In genomic region chr10:78772986-78773530, GRCh38 we compare ENCODE assay signal across 24 cellular contexts.
"Had no signal": no experiment of that assay in that cellular context is flagged by ENCODE, and none has a peak within 500 bp of the region (broad histone marks: within the 10 kb centered on the region; RNA-seq: fewer than 3 reads in every experiment).

No MANE protein-coding gene starts in this region.

- H3K4me3 Mint-ChIP-seq: activated CD8-positive, alpha-beta T cell treated with anti-CD3 and anti-CD28 coated beads, Interleukin-2, amount 10 ng/mL, durations not matched to agents 7 days and 5 days; naive thymus-derived CD8-positive, alpha-beta T cell had no signal

- H3K27me3 Mint-ChIP-seq: naive thymus-derived CD8-positive, alpha-beta T cell had no signal

- H3K36me3 ChIP-seq: brain microvascular endothelial cell, neutrophil, pancreas, suprapubic skin, tibial artery had no signal

- H3K4me1 Mint-ChIP-seq: naive thymus-derived CD8-positive, alpha-beta T cell had no signal

- H3K27ac Mint-ChIP-seq: activated CD8-positive, alpha-beta T cell treated with anti-CD3 and anti-CD28 coated beads, Interleukin-2, amount 10 ng/mL, durations not matched to agents 7 days and 5 days; naive thymus-derived CD8-positive, alpha-beta T cell had no signal

- ATAC-seq: activated CD8-positive, alpha-beta T cell treated with anti-CD3 and anti-CD28 coated beads, Interleukin-2, amount 10 ng/mL, durations not matched to agents 7 days and 5 days; esophagus mucosa; left colon; naive thymus-derived CD8-positive, alpha-beta T cell; pancreas; psoas muscle had no signal

- H3K36me3 Mint-ChIP-seq: naive thymus-derived CD8-positive, alpha-beta T cell had no signal

- H3K9me3 ChIP-seq: neutrophil, pancreas, psoas muscle, suprapubic skin, tibial artery had no signal

- H3K9me3 Mint-ChIP-seq: naive thymus-derived CD8-positive, alpha-beta T cell had no signal

- H3K27ac ChIP-seq: brain microvascular endothelial cell, neutrophil, pancreas, psoas muscle, suprapubic skin had no signal

- H3K27me3 ChIP-seq: neutrophil, pancreas, suprapubic skin, tibial artery had no signal

- DNase-seq: activated CD4-positive, alpha-beta T cell treated with anti-CD3 and anti-CD28 coated beads, Interleukin-2, amount 50 U/mL, for 1 hour; activated CD8-positive, alpha-beta T cell treated with anti-CD3 and anti-CD28 coated beads, Interleukin-2, amount 10 ng/mL, durations not matched to agents 7 days and 5 days; activated gamma-delta T cell; activated naive CD4-positive, alpha-beta T cell treated with anti-CD3 and anti-CD28 coated beads, Interleukin-2, amount 50 U/mL, for 16 hours; amniotic stem cell; brain microvascular endothelial cell; caudate nucleus; cortex of kidney; foreskin fibroblast; head of caudate nucleus; hippocampal formation; kidney; left colon; naive thymus-derived CD8-positive, alpha-beta T cell; psoas muscle; stimulated activated CD4-positive, alpha-beta T cell treated with anti-CD3 and anti-CD28 coated beads, Interleukin-15, amount 100 ng/mL, for 24 hours; stimulated activated CD4-positive, alpha-beta T cell treated with anti-CD3 and anti-CD28 coated beads, Interleukin-2, amount 100 ng/mL, for 24 hours; stimulated activated naive CD4-positive, alpha-beta T cell; T-helper 2 cell had no signal

- H3K4me3 ChIP-seq: pancreas, psoas muscle, suprapubic skin, tibial artery had no signal
